Comparison of ENCODE assay signal across 1 cellular context in genomic region chr22:22213231-22213630, GRCh38.
TF ChIP-seq lines count a peak whose summit lies in the region.

No MANE protein-coding gene starts in this region.

TF ChIP-seq in IMR-90, 13 proteins besides CTCF, POLR2A, EP300 and RAD21:
- no peak for TF ChIP-seq SMC3 (IDR thresholded peaks at IDR 0.05; ENCODE audit: low read depth, low read length)
- TF ChIP-seq MAZ (IDR thresholded peaks at IDR 0.05; ENCODE audit: borderline replicate concordance, low read depth, low read length) = no peak
- TF ChIP-seq RCOR1 (IDR thresholded peaks at IDR 0.05; ENCODE audit: insufficient replicate concordance, low read length) = no peak
- no peak for TF ChIP-seq BHLHE40 (IDR thresholded peaks at IDR 0.05; ENCODE audit: low read depth, low read length)
- TF ChIP-seq USF2 (IDR thresholded peaks at IDR 0.05; ENCODE audit: low read depth, low read length) = no peak; the same call in 1 of the 2 replicates
- TF ChIP-seq MXI1 (IDR thresholded peaks at IDR 0.05; ENCODE audit: borderline replicate concordance, low read depth, low read length) = no peak
- no peak for TF ChIP-seq NFE2L2 (IDR thresholded peaks at IDR 0.05; ENCODE audit: low read depth, low read length)
- TF ChIP-seq CHD1 (IDR thresholded peaks at IDR 0.05; ENCODE audit: low read depth, low read length) = no peak
- TF ChIP-seq, protein P1, sequence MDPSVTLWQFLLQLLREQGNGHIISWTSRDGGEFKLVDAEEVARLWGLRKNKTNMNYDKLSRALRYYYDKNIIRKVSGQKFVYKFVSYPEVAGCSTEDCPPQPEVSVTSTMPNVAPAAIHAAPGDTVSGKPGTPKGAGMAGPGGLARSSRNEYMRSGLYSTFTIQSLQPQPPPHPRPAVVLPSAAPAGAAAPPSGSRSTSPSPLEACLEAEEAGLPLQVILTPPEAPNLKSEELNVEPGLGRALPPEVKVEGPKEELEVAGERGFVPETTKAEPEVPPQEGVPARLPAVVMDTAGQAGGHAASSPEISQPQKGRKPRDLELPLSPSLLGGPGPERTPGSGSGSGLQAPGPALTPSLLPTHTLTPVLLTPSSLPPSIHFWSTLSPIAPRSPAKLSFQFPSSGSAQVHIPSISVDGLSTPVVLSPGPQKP (IDR thresholded peaks at IDR 0.05; ENCODE audit: borderline replicate concordance, low read depth, low read length) = no peak
- no peak for TF ChIP-seq FOS (IDR thresholded peaks at IDR 0.05; ENCODE audit: low read depth, low read length)
- TF ChIP-seq CEBPB (IDR thresholded peaks at IDR 0.05; ENCODE audit: low read depth, low read length) = no peak
- TF ChIP-seq MAFK (IDR thresholded peaks at IDR 0.05; ENCODE audit: low read depth, low read length) = no peak
- no peak for TF ChIP-seq RFX5 (IDR thresholded peaks at IDR 0.05; ENCODE audit: low read depth, low read length)
TF ChIP-seq in IMR-90: peak in this region for 0.
